17 cellular contexts compared by ENCODE assay signal in genomic region chr1:93111561-93111960, GRCh38. TPM values are rescaled to one million over a fixed set of nuclear protein-coding genes. Genes with fewer than 3 reads are reported as not detected.
DNase-seq lines count a peak whose midpoint lies in the region; ATAC-seq and TF ChIP-seq lines count a peak whose summit lies in the region.
"Had no signal": no experiment of that assay in that cellular context is flagged by ENCODE, and none has a peak within 500 bp of the region (broad histone marks: within the 10 kb centered on the region; RNA-seq: fewer than 3 reads in every experiment).

No MANE protein-coding gene starts in this region.

- DNase-seq in HL-60 (ENCODE audit: low read depth in 1 of 2, low spot score in 1 of 2) (no peak), adipocyte (ENCODE audit: low read depth) (peak; percentile 21), memory B cell (ENCODE audit: low spot score in 2 of 2) (no peak), mammary epithelial cell (no peak), globus pallidus (ENCODE audit: low spot score) (no peak)
- no peak for DNase-seq in activated naive CD8-positive, alpha-beta T cell treated with anti-CD3 and anti-CD28 coated beads, Interleukin-2, amount 50 U/mL, for 24 hours
- no peak for DNase-seq in stimulated activated naive CD4-positive, alpha-beta T cell (lab: John Stamatoyannopoulos, UW)
- DNase-seq: activated B cell treated with CpG ODN at 0.5 μM for 24 hours; activated CD8-positive, alpha-beta memory T cell treated with anti-CD3 and anti-CD28 coated beads, Interleukin-2, amount 50 U/mL, for 48 hours; amygdala; dermis blood vessel endothelial cell; DMS153; foreskin keratinocyte had no signal

- H4K20me1 ChIP-seq in mammary epithelial cell (ENCODE audit: insufficient read depth, low read length) = peaks cover 3% of the 10 kb centered on the region

- no peaks in the 10 kb centered on the region for H3K27me3 Mint-ChIP-seq in memory B cell
- H3K27me3 Mint-ChIP-seq in activated naive CD8-positive, alpha-beta T cell treated with anti-CD3 and anti-CD28 coated beads, Interleukin-2, amount 50 U/mL, for 24 hours = no peaks in the 10 kb centered on the region
- H3K27me3 Mint-ChIP-seq: activated B cell treated with CpG ODN at 0.5 μM for 24 hours, progenitor cell of endocrine pancreas had no signal

- peaks cover 17% of the 10 kb centered on the region for H3K36me3 ChIP-seq in ACC112 (ENCODE audit: insufficient read depth, low read length)
- peaks cover 11% of the 10 kb centered on the region for H3K36me3 ChIP-seq in adipocyte (ENCODE audit: control insufficient read depth, insufficient read depth, low read length, severe bottlenecking)
- H3K36me3 ChIP-seq in mammary epithelial cell (ENCODE audit: insufficient read depth, low read length) = peaks cover 7% of the 10 kb centered on the region

- peak overlapping the region; percentile 39 for H3K27ac Mint-ChIP-seq in memory B cell
- no peak overlapping the region for H3K27ac Mint-ChIP-seq in activated naive CD8-positive, alpha-beta T cell treated with anti-CD3 and anti-CD28 coated beads, Interleukin-2, amount 50 U/mL, for 24 hours
- H3K27ac Mint-ChIP-seq: activated B cell treated with CpG ODN at 0.5 μM for 24 hours, progenitor cell of endocrine pancreas had no signal

- H3K4me1 ChIP-seq in ACC112 (ENCODE audit: control insufficient read depth, insufficient read depth, low read length, unreplicated experiment) = peaks cover 11% of the 10 kb centered on the region
- peaks cover 12% of the 10 kb centered on the region for H3K4me1 ChIP-seq in adipocyte (ENCODE audit: control insufficient read depth, insufficient read depth, low read length)
- no peaks in the 10 kb centered on the region for H3K4me1 ChIP-seq in mammary epithelial cell (ENCODE audit: insufficient read depth, low read length)

- H3K27me3 ChIP-seq in ACC112 (ENCODE audit: insufficient read depth, low read length) (no peaks in the 10 kb centered on the region), HL-60 (ENCODE audit: insufficient read depth, poor library complexity, severe bottlenecking) (no peaks in the 10 kb centered on the region), adipocyte (replicated peaks; ENCODE audit: control insufficient read depth, insufficient read depth, low read length) (no peaks in the 10 kb centered on the region), mammary epithelial cell (ENCODE audit: insufficient read depth, low read length) (no peaks in the 10 kb centered on the region)
- H3K27me3 ChIP-seq: foreskin keratinocyte, tibial nerve had no signal

- CTCF ChIA-PET in mammary epithelial cell (lab: Charles Lee; ENCODE audit: low non-redundant PET) = no interaction called here

- no peak overlapping the region; the same call in 1 of the 2 replicates for H3K27ac ChIP-seq in ACC112 (ENCODE audit: low read depth, low read length)
- H3K27ac ChIP-seq in HL-60 (replicated peaks) = peak overlapping the region; percentile 46
- no peak overlapping the region for H3K27ac ChIP-seq in mammary epithelial cell (ENCODE audit: insufficient read depth, low read depth, low read length)
- H3K27ac ChIP-seq: foreskin keratinocyte, tibial nerve had no signal

- ATAC-seq in memory B cell (ENCODE audit: low read depth) = no peak
- ATAC-seq in activated naive CD8-positive, alpha-beta T cell treated with anti-CD3 and anti-CD28 coated beads, Interleukin-2, amount 50 U/mL, for 24 hours = no peak
- ATAC-seq: foreskin keratinocyte, HepG2 had no signal

- BruUV-seq in mammary epithelial cell (replicated peaks; lab: Mats Ljungman, UMichigan) = no TSS peak

- H3K4me1 Mint-ChIP-seq in memory B cell = peaks cover 23% of the 10 kb centered on the region
- peaks cover 23% of the 10 kb centered on the region for H3K4me1 Mint-ChIP-seq in activated naive CD8-positive, alpha-beta T cell treated with anti-CD3 and anti-CD28 coated beads, Interleukin-2, amount 50 U/mL, for 24 hours

- in situ Hi-C loops in mammary epithelial cell (cut with MboI; ENCODE audit: low sequenced_read_pairs in 2 of 2) = no loop called here

- H3K9ac ChIP-seq in adipocyte (ENCODE audit: low read length) (peak overlapping the region; percentile 38), mammary epithelial cell (ENCODE audit: insufficient read depth, low read length) (no peak overlapping the region)

- dilution Hi-C loops in mammary epithelial cell (cut with HindIII; ENCODE audit: low sequenced_read_pairs) = no loop called here

- peaks cover 30% of the 10 kb centered on the region for H3K36me3 Mint-ChIP-seq in memory B cell
- H3K36me3 Mint-ChIP-seq in activated naive CD8-positive, alpha-beta T cell treated with anti-CD3 and anti-CD28 coated beads, Interleukin-2, amount 50 U/mL, for 24 hours (ENCODE audit: low read depth) = peaks cover 54% of the 10 kb centered on the region

- TF ChIP-seq CTCF in HL-60 (IDR thresholded peaks at IDR 0.05; ENCODE audit: insufficient read depth, low read length) (no peak), mammary epithelial cell (conservative IDR thresholded peaks at IDR 0.05 in 1 of 2, IDR thresholded peaks at IDR 0.05 in 1 of 2; ENCODE audit: extremely low read depth in 1 of 2, insufficient read depth in 1 of 2, low read depth in 1 of 2, low read length in 2 of 2) (no peak)

- H3K4me3 ChIP-seq in ACC112 (ENCODE audit: low read depth, low read length) (peak overlapping the region; percentile 51), HL-60 (replicated peaks; ENCODE audit: insufficient read depth, low read length) (no peak overlapping the region), adipocyte (ENCODE audit: low read length) (no peak overlapping the region), mammary epithelial cell (replicated peaks in 1 of 3; ENCODE audit: insufficient read depth in 1 of 3, low read depth in 2 of 3, low read length in 3 of 3) (no peak overlapping the region)
- H3K4me3 ChIP-seq: tibial nerve had no signal

- H3K79me2 ChIP-seq in ACC112 (ENCODE audit: control insufficient read depth, insufficient read depth, low read length, unreplicated experiment) (peaks cover 62% of the 10 kb centered on the region), mammary epithelial cell (ENCODE audit: insufficient read depth, low read length) (peaks cover 72% of the 10 kb centered on the region)

- H3K4me2 ChIP-seq in mammary epithelial cell (ENCODE audit: insufficient read depth, low read depth, low read length) = no peak overlapping the region

- no peak overlapping the region for H3K4me3 Mint-ChIP-seq in memory B cell
- no peak overlapping the region for H3K4me3 Mint-ChIP-seq in activated naive CD8-positive, alpha-beta T cell treated with anti-CD3 and anti-CD28 coated beads, Interleukin-2, amount 50 U/mL, for 24 hours
- H3K4me3 Mint-ChIP-seq: activated B cell treated with CpG ODN at 0.5 μM for 24 hours had no signal

- H2AFZ ChIP-seq in ACC112 (ENCODE audit: low read length, unreplicated experiment) (no peak overlapping the region), mammary epithelial cell (ENCODE audit: low read depth, low read length) (no peak overlapping the region)

- intact Hi-C loops in mammary epithelial cell (cut with micrococcal nuclease) = no loop called here

- H3K9me3 Mint-ChIP-seq in memory B cell = peaks cover 6% of the 10 kb centered on the region
- H3K9me3 Mint-ChIP-seq in activated naive CD8-positive, alpha-beta T cell treated with anti-CD3 and anti-CD28 coated beads, Interleukin-2, amount 50 U/mL, for 24 hours = peaks cover 16% of the 10 kb centered on the region

- peaks cover 4% of the 10 kb centered on the region for H3K9me3 ChIP-seq in adipocyte (ENCODE audit: control insufficient read depth, low read length)
- no peaks in the 10 kb centered on the region for H3K9me3 ChIP-seq in mammary epithelial cell (replicated peaks; ENCODE audit: insufficient read depth, low read length)

RNA-seq across cellular contexts. Expression of gene MTF2, which starts 32.5 kb away (rescaled TPM):
- 10 to 100 TPM; 23.5 to 27.5 TPM for total RNA-seq in mammary epithelial cell
- 20.0 TPM for polyA plus RNA-seq in mammary epithelial cell
- 63.7 TPM for polyA minus RNA-seq in mammary epithelial cell
